ENCODE assay signal across 26 cellular contexts in genomic region chr10:132240581-132240980, GRCh38.
"Had no signal": no experiment of that assay in that cellular context is flagged by ENCODE, and none has a peak within 500 bp of the region (broad histone marks: within the 10 kb centered on the region; RNA-seq: fewer than 3 reads in every experiment).

No MANE protein-coding gene starts in this region.

- H3K9me3 Mint-ChIP-seq: naive thymus-derived CD8-positive, alpha-beta T cell; stimulated activated memory B cell treated with anti-CD40 and anti-IgM and Interleukin-4, amounts not matched to agents 10 μg/mL and 1 μg/mL and 100 μg/mL, for 72 hours had no signal

- H3K9ac ChIP-seq: parathyroid adenoma had no signal

- ATAC-seq: left colon; left lung; lower lobe of right lung; naive thymus-derived CD8-positive, alpha-beta T cell; psoas muscle; stimulated activated memory B cell treated with anti-CD40 and anti-IgM and Interleukin-4, amounts not matched to agents 10 μg/mL and 1 μg/mL and 100 μg/mL, for 72 hours; upper lobe of right lung had no signal

- H3K4me3 Mint-ChIP-seq: naive thymus-derived CD8-positive, alpha-beta T cell; stimulated activated memory B cell treated with anti-CD40 and anti-IgM and Interleukin-4, amounts not matched to agents 10 μg/mL and 1 μg/mL and 100 μg/mL, for 72 hours had no signal

- H3K27ac Mint-ChIP-seq: naive thymus-derived CD8-positive, alpha-beta T cell; stimulated activated memory B cell treated with anti-CD40 and anti-IgM and Interleukin-4, amounts not matched to agents 10 μg/mL and 1 μg/mL and 100 μg/mL, for 72 hours had no signal

- H3K4me1 ChIP-seq: left lung, lower lobe of right lung, parathyroid adenoma, psoas muscle, right lobe of liver, suprapubic skin, tibial artery, upper lobe of right lung had no signal

- H3K36me3 ChIP-seq: lower lobe of right lung, neutrophil, right lobe of liver, suprapubic skin, thoracic aorta, tibial artery, upper lobe of right lung had no signal

- H2AFZ ChIP-seq: parathyroid adenoma had no signal

- H3K9me3 ChIP-seq: left lung, lower lobe of right lung, neutrophil, psoas muscle, right lobe of liver, suprapubic skin, thoracic aorta, tibial artery, upper lobe of right lung had no signal

- H3K4me1 Mint-ChIP-seq: stimulated activated memory B cell treated with anti-CD40 and anti-IgM and Interleukin-4, amounts not matched to agents 10 μg/mL and 1 μg/mL and 100 μg/mL, for 72 hours had no signal

- H3K4me2 ChIP-seq: smooth muscle cell had no signal

- H3K36me3 Mint-ChIP-seq: naive thymus-derived CD8-positive, alpha-beta T cell; stimulated activated memory B cell treated with anti-CD40 and anti-IgM and Interleukin-4, amounts not matched to agents 10 μg/mL and 1 μg/mL and 100 μg/mL, for 72 hours had no signal

- DNase-seq: head of caudate nucleus; hippocampal formation; kidney glomerular epithelial cell; left colon; lower lobe of right lung; mammary epithelial cell; mesenchymal stem cell; occipital lobe; psoas muscle; right lobe of liver; stimulated activated CD4-positive, alpha-beta T cell treated with anti-CD3 and anti-CD28 coated beads, Interleukin-1b, Interleukin-23, amount 100 ng/mL, for 48 hours; stimulated activated CD4-positive, alpha-beta T cell treated with anti-CD3 and anti-CD28 coated beads, Interleukin-2, amount 100 ng/mL, for 48 hours; stimulated activated CD4-positive, alpha-beta T cell treated with anti-CD3 and anti-CD28 coated beads, Interleukin-4, amount 100 ng/mL, for 4 hours; stimulated activated CD8-positive, alpha-beta memory T cell treated with anti-CD3 and anti-CD28 coated beads, Interleukin-4, amount 100 ng/mL, for 48 hours; stimulated activated naive CD4-positive, alpha-beta T cell treated with Interleukin-2 at 50 U/mL for 16 hours; tibial artery; trophoblast cell; upper lobe of right lung had no signal

- H3K27ac ChIP-seq: left lung, lower lobe of right lung, neutrophil, parathyroid adenoma, psoas muscle, right lobe of liver, suprapubic skin, thoracic aorta, tibial artery, upper lobe of right lung had no signal

- H3K27me3 Mint-ChIP-seq: naive thymus-derived CD8-positive, alpha-beta T cell; stimulated activated memory B cell treated with anti-CD40 and anti-IgM and Interleukin-4, amounts not matched to agents 10 μg/mL and 1 μg/mL and 100 μg/mL, for 72 hours had no signal

- H3K27me3 ChIP-seq: left lung, right lobe of liver, suprapubic skin, upper lobe of right lung had no signal

- H3K79me2 ChIP-seq: parathyroid adenoma had no signal

- H3K4me3 ChIP-seq: left lung, lower lobe of right lung, psoas muscle, right lobe of liver, smooth muscle cell, suprapubic skin, thoracic aorta, tibial artery, upper lobe of right lung had no signal
